ENCODE assay signal across 20 cellular contexts in genomic region chr12:122948605-122949004, GRCh38.
"Had no signal": no experiment of that assay in that cellular context is flagged by ENCODE, and none has a peak within 500 bp of the region (broad histone marks: within the 10 kb centered on the region; RNA-seq: fewer than 3 reads in every experiment).

No MANE protein-coding gene starts in this region.

- H3K4me1 Mint-ChIP-seq: endodermal cell had no signal

- ATAC-seq: activated T-cell treated with anti-CD3 and anti-CD28 coated beads, Interleukin-2, amount 50 U/mL, for 4 hours; heart left ventricle; naive thymus-derived CD4-positive, alpha-beta T cell; stimulated activated naive CD8-positive, alpha-beta T cell treated with anti-CD3 and anti-CD28 coated beads, Interleukin-15, Interleukin-2, amounts not matched to agents 100 U/mL and 50 U/mL, for 24 hours had no signal

- DNase-seq: activated CD4-positive, alpha-beta T cell treated with anti-CD3 and anti-CD28 coated beads, Interleukin-2, amount 50 U/mL, for 1 hour; activated CD4-positive, CD25-positive, alpha-beta regulatory T cell treated with anti-CD3 and anti-CD28 coated beads, Interleukin-2, amount 50 U/mL, for 72 hours; activated CD8-positive, alpha-beta memory T cell treated with anti-CD3 and anti-CD28 coated beads, Interleukin-2, amount 50 U/mL, for 48 hours; activated naive CD4-positive, alpha-beta T cell; activated T-cell treated with anti-CD3 and anti-CD28 coated beads, Interleukin-2, amount 50 U/mL, for 4 hours; adrenal gland; brain microvascular endothelial cell; central memory CD4-positive, alpha-beta T cell; dorsolateral prefrontal cortex; endodermal cell; naive thymus-derived CD4-positive, alpha-beta T cell; ovary; spleen; stimulated activated CD4-positive, alpha-beta T cell treated with anti-CD3 and anti-CD28 coated beads, Interleukin-4, amount 100 ng/mL, for 1 hour; stimulated activated naive CD8-positive, alpha-beta T cell treated with anti-CD3 and anti-CD28 coated beads, Interleukin-15, Interleukin-2, amounts not matched to agents 100 U/mL and 50 U/mL, for 24 hours; upper lobe of left lung; WERI-Rb-1 had no signal

- H3K36me3 Mint-ChIP-seq: activated naive CD8-positive, alpha-beta T cell had no signal

- H3K27ac Mint-ChIP-seq: activated T-helper 2 cell treated with anti-CD3 and anti-CD28 coated beads, Interferon-gamma antibody, Interleukin-2, Interleukin-4, amounts not matched to agents 10 μg/mL and 5 μg/mL and 100 μg/mL, durations not matched to agents 14 hours and 24 hours and 36 hours; endodermal cell had no signal

- H3K27me3 Mint-ChIP-seq: activated naive CD8-positive, alpha-beta T cell; naive thymus-derived CD4-positive, alpha-beta T cell had no signal

- H3K9me3 Mint-ChIP-seq: activated T-cell treated with anti-CD3 and anti-CD28 coated beads, Interleukin-2, amount 50 U/mL, for 4 hours; activated T-helper 2 cell treated with anti-CD3 and anti-CD28 coated beads, Interferon-gamma antibody, Interleukin-2, Interleukin-4, amounts not matched to agents 10 μg/mL and 5 μg/mL and 100 μg/mL, durations not matched to agents 14 hours and 24 hours and 36 hours; endodermal cell; naive thymus-derived CD4-positive, alpha-beta T cell had no signal

- H3K4me3 Mint-ChIP-seq: activated naive CD8-positive, alpha-beta T cell; activated T-cell treated with anti-CD3 and anti-CD28 coated beads, Interleukin-2, amount 50 U/mL, for 4 hours; endodermal cell had no signal
